ENCODE assay signal across 8 cellular contexts in the genomic region with DNA sequence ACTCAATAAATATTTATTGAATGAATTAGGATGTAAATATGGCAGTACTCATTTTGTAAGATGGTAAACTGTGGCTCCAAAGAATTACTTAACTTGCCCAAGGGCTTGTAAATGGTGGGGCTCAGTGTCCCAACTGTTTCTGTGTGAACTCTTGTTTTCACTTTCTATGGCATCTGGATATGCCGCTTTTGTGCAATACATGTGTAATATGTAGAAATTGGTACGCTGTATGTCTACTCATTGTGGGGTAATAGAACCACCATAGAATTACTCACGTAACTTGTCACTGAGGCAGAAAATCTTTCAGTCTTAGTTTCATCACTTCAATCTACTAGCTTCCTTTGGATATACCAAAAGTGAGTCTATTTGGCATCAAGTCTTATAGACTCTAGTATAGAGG. TPM values are rescaled to one million over a fixed set of nuclear protein-coding genes. Genes with fewer than 3 reads are reported as not detected.
DNase-seq lines count a peak whose midpoint lies in the region; ATAC-seq and TF ChIP-seq lines count a peak whose summit lies in the region.

No MANE protein-coding gene starts in this region.

- peak overlapping the region; percentile 60 for H3K4me3 ChIP-seq in GM12875 (ENCODE audit: low read depth, low read length)
- peak overlapping the region; percentile 97 for H3K4me3 ChIP-seq in endodermal cell (ENCODE audit: low read length)
- H3K4me3 ChIP-seq in psoas muscle: peak overlapping the region; percentile 84

- peaks cover 29% of the 10 kb centered on the region for H3K36me3 Mint-ChIP-seq in endodermal cell (ENCODE audit: low read depth)

- H3K4me1 Mint-ChIP-seq in endodermal cell: peaks cover 2% of the 10 kb centered on the region

- H3K27me3 ChIP-seq in endodermal cell (ENCODE audit: control insufficient read depth, insufficient read depth, low read length, poor library complexity, severe bottlenecking): no peaks in the 10 kb centered on the region
- no peaks in the 10 kb centered on the region for H3K27me3 ChIP-seq in psoas muscle (ENCODE audit: insufficient read depth in 3 of 3, low read length in 2 of 3)

- peak overlapping the region; percentile 81 for H3K9ac ChIP-seq in endodermal cell (ENCODE audit: extremely low read depth, low read length, poor library complexity, severe bottlenecking)

- H3K9me3 Mint-ChIP-seq in endodermal cell: peaks cover 4% of the 10 kb centered on the region

- H3K27ac Mint-ChIP-seq in endodermal cell: no peak overlapping the region

- H3K9me3 ChIP-seq in endodermal cell (ENCODE audit: control insufficient read depth, low read length): no peaks in the 10 kb centered on the region
- no peaks in the 10 kb centered on the region for H3K9me3 ChIP-seq in psoas muscle

- no peak for TF ChIP-seq CTCF in GM12875 (IDR thresholded peaks at IDR 0.05; ENCODE audit: borderline replicate concordance, insufficient read depth, low read depth, low read length)
- no peak for TF ChIP-seq CTCF in endodermal cell (conservative IDR thresholded peaks at IDR 0.05)
- TF ChIP-seq CTCF in psoas muscle (IDR thresholded peaks at IDR 0.05): no peak

- 93 to 98% methylated on average over 2 to 3 of the region's 3 CpGs for WGBS in endodermal cell (ENCODE audit: insufficient coverage in 1 of 2, insufficient read length in 1 of 2), 2 experiments
- WGBS in psoas muscle, 3 donors: 87 to 92% (median 89%) methylated on average over 3 of the region's 3 CpGs

- H3K27ac ChIP-seq in endodermal cell (ENCODE audit: low read depth, low read length) (no peak overlapping the region), psoas muscle (peak overlapping the region; percentile 94)

- peak overlapping the region; percentile 97 for H3K4me3 Mint-ChIP-seq in endodermal cell

- H3K4me1 ChIP-seq in endodermal cell (ENCODE audit: control insufficient read depth, insufficient read depth, low read length) (no peaks in the 10 kb centered on the region), psoas muscle (peaks cover 9% of the 10 kb centered on the region)

- ATAC-seq in psoas muscle: no peak

- peak; percentile 72 for DNase-seq in RKO (ENCODE audit: low spot score)
- no peak for DNase-seq in endodermal cell
- no peak for DNase-seq in psoas muscle
- no peak for DNase-seq in islet precursor cell
- no peak for DNase-seq in cerebellar nuclear complex (lab: John Stamatoyannopoulos, UW)
- DNase-seq in activated CD4-positive, CD25-positive, alpha-beta regulatory T cell (lab: John Stamatoyannopoulos, UW): no peak
- DNase-seq in AG08395 (ENCODE audit: low spot score): no peak

- H3K36me3 ChIP-seq in endodermal cell (ENCODE audit: control insufficient read depth, insufficient read depth, low read length) (peaks cover 32% of the 10 kb centered on the region), psoas muscle (ENCODE audit: insufficient read depth in 1 of 2, low read depth in 1 of 2) (peaks cover 6 to 31% of the 10 kb centered on the region in 2 donors)

- H3K27me3 Mint-ChIP-seq in endodermal cell (ENCODE audit: insufficient read depth): peaks cover 3% of the 10 kb centered on the region

- intact Hi-C loops in psoas muscle (cut with DNase I): no loop called here

RNA-seq across cellular contexts. Expression of a gene that starts 1.0 kb away (rescaled TPM):
- total RNA-seq in endodermal cell: 10 to 100 TPM; 70.7 to 75.6 TPM
- 57.9 TPM for polyA plus RNA-seq in endodermal cell (2013, experiment 1 of 2)
- polyA plus RNA-seq in endodermal cell (2013, experiment 2 of 2): 50.1 TPM
- 10 to 100 TPM; 20.4 to 35.9 (median 22.2) TPM for total RNA-seq in psoas muscle
- 10 to 100 TPM; 16.1 to 39.0 (median 24.1) TPM for polyA plus RNA-seq in psoas muscle

RNA-seq across cellular contexts. Expression of a gene that starts 28.6 kb away (rescaled TPM):
- total RNA-seq in endodermal cell (10 to 100 TPM; 89.9 to 95.3 TPM), psoas muscle (10 to 100 TPM; 50.1 to 55.0 (median 53.2) TPM)
- polyA plus RNA-seq in endodermal cell (2013, experiment 1 of 2): 85.2 TPM
- polyA plus RNA-seq in endodermal cell (2013, experiment 2 of 2): 79.0 TPM
- polyA plus RNA-seq in psoas muscle: 10 to 100 TPM; 53.4 to 87.8 (median 55.6) TPM

RNA-seq across cellular contexts. Expression of a gene that starts 40.0 kb away (rescaled TPM):
- total RNA-seq in endodermal cell: 1 to 10 TPM; 3.3 to 6.8 TPM
- polyA plus RNA-seq in endodermal cell (2013, experiment 1 of 2): 13.3 TPM
- 12.3 TPM for polyA plus RNA-seq in endodermal cell (2013, experiment 2 of 2)
- total RNA-seq in psoas muscle: 10 to 100 TPM in 3 of 4 donors, 1 to 10 TPM in 1; 6.2 to 23.4 (median 14.5) TPM
- polyA plus RNA-seq in psoas muscle: 10 to 100 TPM in 2 of 3 donors, 1 to 10 TPM in 1; 1.6 to 11.7 (median 11.6) TPM

RNA-seq across cellular contexts. Expression of a gene that starts 41.6 kb away (rescaled TPM):
- total RNA-seq in endodermal cell (10 to 100 TPM; 33.1 to 35.9 TPM), psoas muscle (10 to 100 TPM; 18.5 to 33.7 (median 29.7) TPM)
- 31.4 TPM for polyA plus RNA-seq in endodermal cell (2013, experiment 1 of 2)
- 28.7 TPM for polyA plus RNA-seq in endodermal cell (2013, experiment 2 of 2)
- polyA plus RNA-seq in psoas muscle: 10 to 100 TPM in 1 of 3 donors, 1 to 10 TPM in 2; 5.0 to 22.1 (median 8.9) TPM

RNA-seq across cellular contexts. Expression of a gene that starts 49.7 kb away (rescaled TPM):
- 10 to 100 TPM; 12.4 to 20.5 TPM for total RNA-seq in endodermal cell
- 34.1 TPM for polyA plus RNA-seq in endodermal cell (2013, experiment 1 of 2)
- 33.6 TPM for polyA plus RNA-seq in endodermal cell (2013, experiment 2 of 2)
- total RNA-seq in psoas muscle: 1 to 10 TPM; 4.7 to 7.6 (median 6.1) TPM
- 1 to 10 TPM; 6.4 to 7.0 (median 6.8) TPM for polyA plus RNA-seq in psoas muscle
